Comparison of ENCODE assay signal across 1 cellular context in genomic region chr17:60141111-60142018, GRCh38.
TF ChIP-seq lines count a peak whose summit lies in the region.

No MANE protein-coding gene starts in this region.

TF ChIP-seq in SK-N-SH, 30 proteins besides CTCF, POLR2A, EP300 and RAD21 (continued from another document):
- no peak for TF ChIP-seq USF2 (IDR thresholded peaks at IDR 0.05; ENCODE audit: borderline replicate concordance, low read depth, low read length)
